ENCODE assay signal across 12 cellular contexts in the genomic region with DNA sequence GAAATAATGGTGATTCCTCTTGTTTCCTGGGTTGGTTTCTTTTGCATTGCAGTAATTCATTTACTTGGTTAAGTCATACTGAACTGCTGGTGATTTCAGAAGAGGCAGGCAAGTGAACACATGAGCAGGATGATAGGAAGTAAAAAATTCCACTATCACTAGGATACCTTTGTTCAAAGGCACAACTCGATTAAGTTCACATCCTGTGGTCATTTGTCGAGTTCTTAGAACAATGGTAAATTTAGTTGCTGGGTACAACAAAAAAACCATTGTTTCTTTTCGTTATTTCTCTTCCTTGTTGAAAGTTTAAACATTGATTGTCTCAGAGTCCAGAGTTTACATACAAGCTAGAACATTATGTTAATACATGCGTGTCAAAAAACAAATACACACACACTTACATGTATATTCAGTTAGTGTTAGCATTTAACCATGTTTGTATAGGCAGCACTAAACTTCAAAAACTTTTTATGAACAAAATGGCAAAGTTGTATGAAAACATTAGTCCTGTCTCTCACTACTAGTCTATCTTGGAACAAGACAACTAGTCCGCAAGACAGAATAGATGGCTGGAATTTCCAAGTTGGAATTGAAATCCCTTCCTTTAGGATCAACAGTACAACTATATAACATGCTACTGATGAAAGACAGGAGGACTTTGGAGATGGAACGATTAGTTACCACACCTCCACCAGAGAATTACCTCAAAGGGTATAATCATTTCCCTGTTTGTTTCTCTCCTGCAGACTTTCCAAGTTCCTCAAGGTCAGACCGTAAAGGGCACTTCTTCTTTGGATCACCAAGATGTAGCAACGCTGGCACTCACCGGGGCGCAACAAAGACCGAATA. TPM values are rescaled to one million over a fixed set of nuclear protein-coding genes. Genes with fewer than 3 reads are reported as not detected.
DNase-seq lines count a peak whose midpoint lies in the region; TF ChIP-seq lines count a peak whose summit lies in the region.
"Had no signal": no experiment of that assay in that cellular context is flagged by ENCODE, and none has a peak within 500 bp of the region (broad histone marks: within the 10 kb centered on the region; RNA-seq: fewer than 3 reads in every experiment).

No MANE protein-coding gene starts in this region.

- peak; percentile 60 for DNase-seq in NCI-H2227 (lab: John Stamatoyannopoulos, UW; ENCODE audit: unreplicated experiment)
- peak; percentile 42 for DNase-seq in iris pigment epithelial cell (ENCODE audit: low read depth)
- DNase-seq in prostate gland (ENCODE audit: low spot score) = no peak
- no peak for DNase-seq in NCI-H1048 (lab: John Stamatoyannopoulos, UW)
- no peak for DNase-seq in HuH-7 (ENCODE audit: low spot score)
- no peak for DNase-seq in NCI-H446 treated with DMSO at 0.1 percent for 48 hours (lab: John Stamatoyannopoulos, UW)
- no peak for DNase-seq in esophagus muscularis mucosa (ENCODE audit: extremely low spot score)
- DNase-seq: activated CD4-positive, alpha-beta T cell treated with anti-CD3 and anti-CD28 coated beads, Interleukin-2, amount 50 U/mL, for 4 hours; activated gamma-delta T cell treated with Interleukin-2 at 50 U/mL for 16 hours; CD8-positive, alpha-beta memory T cell had no signal

- H3K27ac ChIP-seq in prostate gland (peak overlapping the region; percentile 3 to 35), esophagus muscularis mucosa (replicated peaks in 1 of 4) (peak overlapping the region in 2 of 4 donors; percentile 23 to 31)
- H3K27ac ChIP-seq: gastroesophageal sphincter had no signal

- peaks cover 78% of the 10 kb centered on the region for H3K4me1 Mint-ChIP-seq in brain

- H3K4me3 ChIP-seq in prostate gland = no peak overlapping the region
- H3K4me3 ChIP-seq in esophagus muscularis mucosa = no peak overlapping the region
- H3K4me3 ChIP-seq: gastroesophageal sphincter had no signal

- intact Hi-C loops in prostate gland (cut with DNase I) = no loop called here
- intact Hi-C loops in esophagus muscularis mucosa (cut with DNase I) = no loop called here

- peaks cover 8% of the 10 kb centered on the region for H3K4me1 ChIP-seq in prostate gland (replicated peaks)
- peaks cover 4 to 87% (median 61%) of the 10 kb centered on the region in 4 donors for H3K4me1 ChIP-seq in esophagus muscularis mucosa

- WGBS in prostate gland = 65% methylated on average over 11 of the region's 11 CpGs
- 82% methylated on average over 11 of the region's 11 CpGs for WGBS in esophagus muscularis mucosa

- no peaks in the 10 kb centered on the region for H3K9me3 ChIP-seq in prostate gland
- H3K9me3 ChIP-seq in esophagus muscularis mucosa = no peaks in the 10 kb centered on the region
- H3K9me3 ChIP-seq: gastroesophageal sphincter had no signal

- H3K27me3 ChIP-seq in prostate gland (replicated peaks; ENCODE audit: insufficient read depth) = no peaks in the 10 kb centered on the region
- no peaks in the 10 kb centered on the region for H3K27me3 ChIP-seq in esophagus muscularis mucosa
- H3K27me3 ChIP-seq: gastroesophageal sphincter had no signal

- H3K4me3 Mint-ChIP-seq in brain = peak overlapping the region in 1 of 5 experiments; percentile 26
- H3K4me3 Mint-ChIP-seq: CD8-positive, alpha-beta memory T cell had no signal

- H3K36me3 Mint-ChIP-seq in brain = peaks cover 55% of the 10 kb centered on the region

- no peaks in the 10 kb centered on the region for H3K36me3 ChIP-seq in prostate gland
- H3K36me3 ChIP-seq in esophagus muscularis mucosa = no peaks in the 10 kb centered on the region
- H3K36me3 ChIP-seq: gastroesophageal sphincter had no signal

- TF ChIP-seq POLR2A in prostate gland (IDR thresholded peaks at IDR 0.05) (no peak), esophagus muscularis mucosa (IDR thresholded peaks at IDR 0.05; ENCODE audit: low read depth) (no peak)

- TF ChIP-seq CTCF in brain (conservative IDR thresholded peaks at IDR 0.05) = no peak
- TF ChIP-seq CTCF in prostate gland (IDR thresholded peaks at IDR 0.05) = no peak
- no peak for TF ChIP-seq CTCF in esophagus muscularis mucosa (IDR thresholded peaks at IDR 0.05)

- peak overlapping the region in 3 of 5 experiments; percentile 37 to 83 (median 80) for H3K27ac Mint-ChIP-seq in brain

- TF ChIP-seq EP300 in esophagus muscularis mucosa (IDR thresholded peaks at IDR 0.05) = no peak

- H3K9me3 Mint-ChIP-seq in brain = peaks cover 0 to 4% (median 0%) of the 10 kb centered on the region in 5 experiments
- H3K9me3 Mint-ChIP-seq: CD8-positive, alpha-beta memory T cell had no signal

- no peaks in the 10 kb centered on the region for H3K27me3 Mint-ChIP-seq in brain
- H3K27me3 Mint-ChIP-seq: CD8-positive, alpha-beta memory T cell had no signal

RNA-seq across cellular contexts. Expression of gene STK39, which starts 26.2 kb away (rescaled TPM):
- 36.1 TPM for polyA plus RNA-seq in brain (ENCODE audit: insufficient read depth, low read depth, low replicate concordance)
- total RNA-seq in prostate gland = 10 to 100 TPM; 32.2 to 54.7 TPM
- total RNA-seq in esophagus muscularis mucosa = 10 to 100 TPM; 32.5 to 49.1 (median 41.5) TPM

Comparison
In these comparisons a context has a peak if more than half of its experiments do, and no peak if none do; other contexts are left out.
1. DNase-seq: peak in NCI-H2227 (single experiment) and iris pigment epithelial cell (single experiment); none in prostate gland (single experiment), NCI-H1048 (single experiment), HuH-7 (single experiment), NCI-H446 treated with DMSO at 0.1 percent for 48 hours (single experiment) and esophagus muscularis mucosa (single experiment).